Comparison of ENCODE assay signal across 1 cellular context in genomic region chr6:101716387-101716786, GRCh38.
TF ChIP-seq lines count a peak whose summit lies in the region.

No MANE protein-coding gene starts in this region.

TF ChIP-seq in WTC11, 78 proteins besides CTCF, POLR2A, EP300 and RAD21 (continued from another document):
- TF ChIP-seq ZMAT4 (CRISPR knock-in tag; IDR thresholded peaks at IDR 0.05) (no peak), ELF4 (CRISPR knock-in tag; IDR thresholded peaks at IDR 0.05; ENCODE audit: low read depth) (no peak), SMAD4 (CRISPR knock-in tag; IDR thresholded peaks at IDR 0.05) (no peak), SMAD3 (CRISPR knock-in tag; IDR thresholded peaks at IDR 0.05; ENCODE audit: borderline replicate concordance) (no peak), CDX4 (CRISPR knock-in tag; IDR thresholded peaks at IDR 0.05; ENCODE audit: borderline replicate concordance) (no peak), ESRRA (CRISPR knock-in tag; IDR thresholded peaks at IDR 0.05; ENCODE audit: borderline replicate concordance) (no peak), CREM (CRISPR knock-in tag; IDR thresholded peaks at IDR 0.05) (no peak), RORB (CRISPR knock-in tag; IDR thresholded peaks at IDR 0.05) (no peak), TP53 (CRISPR knock-in tag; IDR thresholded peaks at IDR 0.05) (no peak), ATF2 (CRISPR knock-in tag; IDR thresholded peaks at IDR 0.05; ENCODE audit: borderline replicate concordance, low read depth) (no peak), JUN (CRISPR knock-in tag; IDR thresholded peaks at IDR 0.05) (no peak), ZSCAN18 (CRISPR knock-in tag; IDR thresholded peaks at IDR 0.05) (no peak), HMGA2 (CRISPR knock-in tag; IDR thresholded peaks at IDR 0.05) (no peak), ZNF219 (CRISPR knock-in tag; IDR thresholded peaks at IDR 0.05; ENCODE audit: borderline replicate concordance) (no peak), ZNF416 (CRISPR knock-in tag; IDR thresholded peaks at IDR 0.05) (no peak), E2F1 (CRISPR knock-in tag; IDR thresholded peaks at IDR 0.05) (no peak), GTF2I (CRISPR knock-in tag; conservative IDR thresholded peaks at IDR 0.05) (no peak)
